1 cellular context compared by ENCODE assay signal in the genomic region with DNA sequence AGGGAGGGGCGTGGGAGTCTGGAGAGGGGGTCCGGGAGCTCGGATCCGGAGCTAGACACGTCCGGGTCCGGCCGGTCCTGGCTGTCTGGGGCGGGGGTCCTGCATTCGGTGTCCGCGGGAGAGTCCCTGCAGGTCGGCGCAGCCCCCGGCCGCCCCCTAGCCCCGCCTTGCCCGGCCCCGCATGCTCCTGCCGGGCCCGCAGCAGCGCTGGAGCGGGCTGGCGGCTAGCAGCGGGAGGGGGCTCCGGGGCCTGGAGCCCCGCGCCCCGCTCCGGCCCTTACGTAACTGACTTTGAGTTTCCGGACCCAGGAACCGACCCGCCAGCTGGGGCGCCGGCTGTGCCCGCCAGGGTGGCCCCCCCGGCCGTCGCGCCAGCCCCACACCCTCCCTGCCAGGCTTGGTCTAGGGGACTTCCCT.
TF ChIP-seq lines count a peak whose summit lies in the region.

No MANE protein-coding gene starts in this region.

TF ChIP-seq in K562, 482 proteins besides CTCF, POLR2A, EP300 and RAD21 (continued from another document):
- TF ChIP-seq GATAD2B (IDR thresholded peaks at IDR 0.05; ENCODE audit: borderline replicate concordance) (peak; percentile 58; the same call in 1 of the 2 replicates), KAT7 (CRISPR knock-in tag; IDR thresholded peaks at IDR 0.05; ENCODE audit: borderline replicate concordance) (peak; percentile 9; the same call in 1 of the 2 replicates), KAT8 (IDR thresholded peaks at IDR 0.05; ENCODE audit: low read depth) (no peak), FOXM1 (IDR thresholded peaks at IDR 0.05; ENCODE audit: low read depth) (no peak), FOXM1 (CRISPR knock-in tag; IDR thresholded peaks at IDR 0.05; ENCODE audit: low read depth) (no peak), HEY1 (CRISPR knock-in tag; IDR thresholded peaks at IDR 0.05; ENCODE audit: borderline replicate concordance) (no peak), NCOA6 (IDR thresholded peaks at IDR 0.05) (no peak), RBM34 (IDR thresholded peaks at IDR 0.05; ENCODE audit: borderline replicate concordance, insufficient read depth, low read length) (no peak), YY1 (IDR thresholded peaks at IDR 0.05; ENCODE audit: borderline replicate concordance in 1 of 3, control insufficient read depth in 1 of 3, extremely low read depth in 1 of 3, insufficient read depth in 3 of 3, insufficient read length in 1 of 3, insufficient replicate concordance in 2 of 3, low read depth in 1 of 3, low read length in 2 of 3) (peak in 1 of 3 experiments; percentile 17), PYGO2 (tag; IDR thresholded peaks at IDR 0.05) (no peak), HCFC1 (IDR thresholded peaks at IDR 0.05; ENCODE audit: low read depth, low read length) (no peak), FIP1L1 (IDR thresholded peaks at IDR 0.05; ENCODE audit: low read depth, low read length, poor library complexity, severe bottlenecking) (peak; percentile 53), TAF9B (IDR thresholded peaks at IDR 0.05; ENCODE audit: partially characterized antibody) (no peak), YBX1 (IDR thresholded peaks at IDR 0.05) (no peak), POLR2AphosphoS5 (IDR thresholded peaks at IDR 0.05; ENCODE audit: control insufficient read depth, insufficient read depth, low read depth, low read length) (no peak), ZNF3 (CRISPR knock-in tag; IDR thresholded peaks at IDR 0.05) (no peak), SLC30A9 (CRISPR knock-in tag; IDR thresholded peaks at IDR 0.05) (no peak), XRCC3 (IDR thresholded peaks at IDR 0.05) (no peak), ZNF140 (CRISPR knock-in tag; IDR thresholded peaks at IDR 0.05) (no peak), BRD9 (IDR thresholded peaks at IDR 0.05; ENCODE audit: low read depth, partially characterized antibody) (no peak), ZNF699 (CRISPR knock-in tag; IDR thresholded peaks at IDR 0.05; ENCODE audit: insufficient replicate concordance) (no peak), ZNF717 (CRISPR knock-in tag; IDR thresholded peaks at IDR 0.05) (no peak), ARHGAP35 (IDR thresholded peaks at IDR 0.05; ENCODE audit: partially characterized antibody) (no peak), ZNF146 (CRISPR knock-in tag; IDR thresholded peaks at IDR 0.05; ENCODE audit: unreplicated experiment) (no peak), POLR3G (IDR thresholded peaks at IDR 0.05; ENCODE audit: extremely low read depth, insufficient read length, insufficient replicate concordance) (no peak), PCBP1 (IDR thresholded peaks at IDR 0.05; ENCODE audit: low read depth, low read length, poor library complexity, severe bottlenecking) (no peak), CBX5 (IDR thresholded peaks at IDR 0.05; ENCODE audit: borderline replicate concordance, low read depth) (no peak), NFRKB (IDR thresholded peaks at IDR 0.05; ENCODE audit: low read depth) (no peak), ZBED1 (IDR thresholded peaks at IDR 0.05) (no peak), CREBBP (IDR thresholded peaks at IDR 0.05; ENCODE audit: low read depth, low read length) (no peak), ZNF589 (CRISPR knock-in tag; IDR thresholded peaks at IDR 0.05; ENCODE audit: low read depth) (no peak), ZNF561 (CRISPR knock-in tag; conservative IDR thresholded peaks at IDR 0.05) (no peak), PRPF4 (IDR thresholded peaks at IDR 0.05; ENCODE audit: insufficient read depth, low read depth, low read length, poor library complexity, severe bottlenecking) (no peak), NFIX (CRISPR knock-in tag; IDR thresholded peaks at IDR 0.05; ENCODE audit: low read depth) (no peak), ZNF224 (CRISPR knock-in tag; IDR thresholded peaks at IDR 0.05) (no peak), RCOR1 (IDR thresholded peaks at IDR 0.05; ENCODE audit: borderline replicate concordance in 1 of 2, low read depth in 2 of 2, low read length in 2 of 2) (no peak), CHD4 (IDR thresholded peaks at IDR 0.05; ENCODE audit: insufficient read depth, insufficient replicate concordance, low read depth, low read length, poor library complexity, severe bottlenecking) (no peak), XRCC4 (IDR thresholded peaks at IDR 0.05; ENCODE audit: extremely low read depth, insufficient read depth, insufficient read length) (no peak), STAG1 (CRISPR knock-in tag; IDR thresholded peaks at IDR 0.05; ENCODE audit: borderline replicate concordance) (peak; percentile 31; the same call in 1 of the 2 replicates), ZNF436 (CRISPR knock-in tag; IDR thresholded peaks at IDR 0.05) (no peak), ZEB2 (IDR thresholded peaks at IDR 0.05) (no peak)
- TF ChIP-seq, protein P1, sequence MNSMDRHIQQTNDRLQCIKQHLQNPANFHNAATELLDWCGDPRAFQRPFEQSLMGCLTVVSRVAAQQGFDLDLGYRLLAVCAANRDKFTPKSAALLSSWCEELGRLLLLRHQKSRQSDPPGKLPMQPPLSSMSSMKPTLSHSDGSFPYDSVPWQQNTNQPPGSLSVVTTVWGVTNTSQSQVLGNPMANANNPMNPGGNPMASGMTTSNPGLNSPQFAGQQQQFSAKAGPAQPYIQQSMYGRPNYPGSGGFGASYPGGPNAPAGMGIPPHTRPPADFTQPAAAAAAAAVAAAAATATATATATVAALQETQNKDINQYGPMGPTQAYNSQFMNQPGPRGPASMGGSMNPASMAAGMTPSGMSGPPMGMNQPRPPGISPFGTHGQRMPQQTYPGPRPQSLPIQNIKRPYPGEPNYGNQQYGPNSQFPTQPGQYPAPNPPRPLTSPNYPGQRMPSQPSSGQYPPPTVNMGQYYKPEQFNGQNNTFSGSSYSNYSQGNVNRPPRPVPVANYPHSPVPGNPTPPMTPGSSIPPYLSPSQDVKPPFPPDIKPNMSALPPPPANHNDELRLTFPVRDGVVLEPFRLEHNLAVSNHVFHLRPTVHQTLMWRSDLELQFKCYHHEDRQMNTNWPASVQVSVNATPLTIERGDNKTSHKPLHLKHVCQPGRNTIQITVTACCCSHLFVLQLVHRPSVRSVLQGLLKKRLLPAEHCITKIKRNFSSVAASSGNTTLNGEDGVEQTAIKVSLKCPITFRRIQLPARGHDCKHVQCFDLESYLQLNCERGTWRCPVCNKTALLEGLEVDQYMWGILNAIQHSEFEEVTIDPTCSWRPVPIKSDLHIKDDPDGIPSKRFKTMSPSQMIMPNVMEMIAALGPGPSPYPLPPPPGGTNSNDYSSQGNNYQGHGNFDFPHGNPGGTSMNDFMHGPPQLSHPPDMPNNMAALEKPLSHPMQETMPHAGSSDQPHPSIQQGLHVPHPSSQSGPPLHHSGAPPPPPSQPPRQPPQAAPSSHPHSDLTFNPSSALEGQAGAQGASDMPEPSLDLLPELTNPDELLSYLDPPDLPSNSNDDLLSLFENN (IDR thresholded peaks at IDR 0.05; ENCODE audit: low read depth in 2 of 2, low read length in 2 of 2) = no peak
- TF ChIP-seq, protein P2, sequence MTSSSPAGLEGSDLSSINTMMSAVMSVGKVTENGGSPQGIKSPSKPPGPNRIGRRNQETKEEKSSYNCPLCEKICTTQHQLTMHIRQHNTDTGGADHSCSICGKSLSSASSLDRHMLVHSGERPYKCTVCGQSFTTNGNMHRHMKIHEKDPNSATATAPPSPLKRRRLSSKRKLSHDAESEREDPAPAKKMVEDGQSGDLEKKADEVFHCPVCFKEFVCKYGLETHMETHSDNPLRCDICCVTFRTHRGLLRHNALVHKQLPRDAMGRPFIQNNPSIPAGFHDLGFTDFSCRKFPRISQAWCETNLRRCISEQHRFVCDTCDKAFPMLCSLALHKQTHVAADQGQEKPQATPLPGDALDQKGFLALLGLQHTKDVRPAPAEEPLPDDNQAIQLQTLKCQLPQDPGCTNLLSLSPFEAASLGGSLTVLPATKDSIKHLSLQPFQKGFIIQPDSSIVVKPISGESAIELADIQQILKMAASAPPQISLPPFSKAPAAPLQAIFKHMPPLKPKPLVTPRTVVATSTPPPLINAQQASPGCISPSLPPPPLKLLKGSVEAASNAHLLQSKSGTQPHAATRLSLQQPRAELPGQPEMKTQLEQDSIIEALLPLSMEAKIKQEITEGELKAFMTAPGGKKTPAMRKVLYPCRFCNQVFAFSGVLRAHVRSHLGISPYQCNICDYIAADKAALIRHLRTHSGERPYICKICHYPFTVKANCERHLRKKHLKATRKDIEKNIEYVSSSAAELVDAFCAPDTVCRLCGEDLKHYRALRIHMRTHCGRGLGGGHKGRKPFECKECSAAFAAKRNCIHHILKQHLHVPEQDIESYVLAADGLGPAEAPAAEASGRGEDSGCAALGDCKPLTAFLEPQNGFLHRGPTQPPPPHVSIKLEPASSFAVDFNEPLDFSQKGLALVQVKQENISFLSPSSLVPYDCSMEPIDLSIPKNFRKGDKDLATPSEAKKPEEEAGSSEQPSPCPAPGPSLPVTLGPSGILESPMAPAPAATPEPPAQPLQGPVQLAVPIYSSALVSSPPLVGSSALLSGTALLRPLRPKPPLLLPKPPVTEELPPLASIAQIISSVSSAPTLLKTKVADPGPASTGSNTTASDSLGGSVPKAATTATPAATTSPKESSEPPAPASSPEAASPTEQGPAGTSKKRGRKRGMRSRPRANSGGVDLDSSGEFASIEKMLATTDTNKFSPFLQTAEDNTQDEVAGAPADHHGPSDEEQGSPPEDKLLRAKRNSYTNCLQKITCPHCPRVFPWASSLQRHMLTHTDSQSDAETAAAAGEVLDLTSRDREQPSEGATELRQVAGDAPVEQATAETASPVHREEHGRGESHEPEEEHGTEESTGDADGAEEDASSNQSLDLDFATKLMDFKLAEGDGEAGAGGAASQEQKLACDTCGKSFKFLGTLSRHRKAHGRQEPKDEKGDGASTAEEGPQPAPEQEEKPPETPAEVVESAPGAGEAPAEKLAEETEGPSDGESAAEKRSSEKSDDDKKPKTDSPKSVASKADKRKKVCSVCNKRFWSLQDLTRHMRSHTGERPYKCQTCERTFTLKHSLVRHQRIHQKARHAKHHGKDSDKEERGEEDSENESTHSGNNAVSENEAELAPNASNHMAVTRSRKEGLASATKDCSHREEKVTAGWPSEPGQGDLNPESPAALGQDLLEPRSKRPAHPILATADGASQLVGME (CRISPR knock-in tag; IDR thresholded peaks at IDR 0.05) = no peak
- TF ChIP-seq, protein P3, sequence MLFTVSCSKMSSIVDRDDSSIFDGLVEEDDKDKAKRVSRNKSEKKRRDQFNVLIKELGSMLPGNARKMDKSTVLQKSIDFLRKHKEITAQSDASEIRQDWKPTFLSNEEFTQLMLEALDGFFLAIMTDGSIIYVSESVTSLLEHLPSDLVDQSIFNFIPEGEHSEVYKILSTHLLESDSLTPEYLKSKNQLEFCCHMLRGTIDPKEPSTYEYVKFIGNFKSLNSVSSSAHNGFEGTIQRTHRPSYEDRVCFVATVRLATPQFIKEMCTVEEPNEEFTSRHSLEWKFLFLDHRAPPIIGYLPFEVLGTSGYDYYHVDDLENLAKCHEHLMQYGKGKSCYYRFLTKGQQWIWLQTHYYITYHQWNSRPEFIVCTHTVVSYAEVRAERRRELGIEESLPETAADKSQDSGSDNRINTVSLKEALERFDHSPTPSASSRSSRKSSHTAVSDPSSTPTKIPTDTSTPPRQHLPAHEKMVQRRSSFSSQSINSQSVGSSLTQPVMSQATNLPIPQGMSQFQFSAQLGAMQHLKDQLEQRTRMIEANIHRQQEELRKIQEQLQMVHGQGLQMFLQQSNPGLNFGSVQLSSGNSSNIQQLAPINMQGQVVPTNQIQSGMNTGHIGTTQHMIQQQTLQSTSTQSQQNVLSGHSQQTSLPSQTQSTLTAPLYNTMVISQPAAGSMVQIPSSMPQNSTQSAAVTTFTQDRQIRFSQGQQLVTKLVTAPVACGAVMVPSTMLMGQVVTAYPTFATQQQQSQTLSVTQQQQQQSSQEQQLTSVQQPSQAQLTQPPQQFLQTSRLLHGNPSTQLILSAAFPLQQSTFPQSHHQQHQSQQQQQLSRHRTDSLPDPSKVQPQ (CRISPR knock-in tag; IDR thresholded peaks at IDR 0.05; ENCODE audit: borderline replicate concordance) = no peak
- TF ChIP-seq, protein P4, sequence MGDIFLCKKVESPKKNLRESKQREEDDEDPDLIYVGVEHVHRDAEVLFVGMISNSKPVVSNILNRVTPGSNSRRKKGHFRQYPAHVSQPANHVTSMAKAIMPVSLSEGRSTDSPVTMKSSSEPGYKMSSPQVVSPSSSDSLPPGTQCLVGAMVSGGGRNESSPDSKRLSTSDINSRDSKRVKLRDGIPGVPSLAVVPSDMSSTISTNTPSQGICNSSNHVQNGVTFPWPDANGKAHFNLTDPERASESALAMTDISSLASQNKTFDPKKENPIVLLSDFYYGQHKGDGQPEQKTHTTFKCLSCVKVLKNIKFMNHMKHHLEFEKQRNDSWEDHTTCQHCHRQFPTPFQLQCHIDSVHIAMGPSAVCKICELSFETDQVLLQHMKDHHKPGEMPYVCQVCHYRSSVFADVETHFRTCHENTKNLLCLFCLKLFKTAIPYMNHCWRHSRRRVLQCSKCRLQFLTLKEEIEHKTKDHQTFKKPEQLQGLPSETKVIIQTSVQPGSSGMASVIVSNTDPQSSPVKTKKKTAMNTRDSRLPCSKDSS (IDR thresholded peaks at IDR 0.05; ENCODE audit: low read depth, partially characterized antibody) = no peak
